In genomic region chr6:43943781-43944250, GRCh38 we compare ENCODE assay signal across 16 cellular contexts.
DNase-seq lines count a peak whose midpoint lies in the region; ATAC-seq and TF ChIP-seq lines count a peak whose summit lies in the region.
"Had no signal": no experiment of that assay in that cellular context is flagged by ENCODE, and none has a peak within 500 bp of the region (broad histone marks: within the 10 kb centered on the region; RNA-seq: fewer than 3 reads in every experiment).

No MANE protein-coding gene starts in this region.

- H3K23ac ChIP-seq in mesendoderm (ENCODE audit: low read length) = no peak overlapping the region

- intact Hi-C loops in testis (cut with DNase I; ENCODE audit: low total_unique reads) = no loop called here

- no peak overlapping the region for H3K9ac ChIP-seq in mesendoderm (ENCODE audit: low read length)

- TF ChIP-seq CTCF in testis (IDR thresholded peaks at IDR 0.05) = no peak

- no peak overlapping the region for H4K8ac ChIP-seq in mesendoderm (ENCODE audit: low read depth, low read length)

- no peak for ATAC-seq in left lobe of liver
- ATAC-seq: Right ventricle myocardium inferior had no signal

- no peaks in the 10 kb centered on the region for H3K79me1 ChIP-seq in mesendoderm (ENCODE audit: low read length)

- 93 to 98% methylated on average over 5 to 6 of the region's 6 CpGs for WGBS in testis, 2 donors
- no CpG with 5 or more reads among the region's 6 CpGs for WGBS in mesendoderm (ENCODE audit: extremely low coverage, insufficient coverage, low lambda C conversion rate)

- no peak overlapping the region for H3K27ac ChIP-seq in SJCRH30
- no peak overlapping the region for H3K27ac ChIP-seq in testis
- no peak overlapping the region for H3K27ac ChIP-seq in mesendoderm (ENCODE audit: low read depth, low read length)
- H3K27ac ChIP-seq: C4-2B, cardiac muscle cell, psoas muscle, thoracic aorta had no signal

- no peak overlapping the region for H2BK120ac ChIP-seq in mesendoderm (ENCODE audit: low read depth, low read length)

- no peak for TF ChIP-seq POLR2A in testis (IDR thresholded peaks at IDR 0.05)

- no peak overlapping the region for H3K4me3 ChIP-seq in SJCRH30
- H3K4me3 ChIP-seq in testis = no peak overlapping the region
- no peak overlapping the region for H3K4me3 ChIP-seq in mesendoderm (ENCODE audit: low read length)
- H3K4me3 ChIP-seq: cardiac muscle cell, psoas muscle, thoracic aorta had no signal

- H3K4me1 ChIP-seq in SJCRH30 = peaks cover 25% of the 10 kb centered on the region
- H3K4me1 ChIP-seq in testis = no peaks in the 10 kb centered on the region
- no peaks in the 10 kb centered on the region for H3K4me1 ChIP-seq in mesendoderm (ENCODE audit: control insufficient read depth, low read depth, low read length)
- H3K4me1 ChIP-seq: psoas muscle had no signal

- peak; percentile 33 for DNase-seq in NCI-H2196 (lab: John Stamatoyannopoulos, UW; ENCODE audit: unreplicated experiment)
- DNase-seq in NCI-H2196 treated with DMSO at 0.1 percent for 48 hours (lab: John Stamatoyannopoulos, UW; ENCODE audit: unreplicated experiment) = no peak
- peak; percentile 45 to 52 for DNase-seq in SJCRH30
- DNase-seq in left lobe of liver (ENCODE audit: low spot score) = peak; percentile 15
- peak; percentile 8 for DNase-seq in testis
- no peak for DNase-seq in NCI-H1105 treated with DMSO at 0.1 percent for 48 hours (lab: John Stamatoyannopoulos, UW)
- no peak for DNase-seq in COR-L47 (lab: John Stamatoyannopoulos, UW)
- DNase-seq in mesendoderm = no peak
- DNase-seq: activated B cell treated with CpG ODN at 0.5 μM for 24 hours, NCI-H2081, NCI-H524, psoas muscle had no signal

- H3K56ac ChIP-seq in mesendoderm (ENCODE audit: low read length) = no peak overlapping the region

- H3K27me3 ChIP-seq in SJCRH30 (no peaks in the 10 kb centered on the region), testis (no peaks in the 10 kb centered on the region), mesendoderm (ENCODE audit: insufficient read depth, low read length, poor library complexity) (no peaks in the 10 kb centered on the region)
- H3K27me3 ChIP-seq: cardiac muscle cell had no signal

- no peaks in the 10 kb centered on the region for H3K79me2 ChIP-seq in mesendoderm (ENCODE audit: control insufficient read depth, insufficient read depth, low read length)

- no peak overlapping the region for H3K18ac ChIP-seq in mesendoderm (ENCODE audit: low read length)

- H2AK5ac ChIP-seq in mesendoderm (ENCODE audit: low read length) = no peak overlapping the region

- H2BK15ac ChIP-seq in mesendoderm (replicated peaks; ENCODE audit: low read depth) = no peak overlapping the region

- no peak overlapping the region for H3K4ac ChIP-seq in mesendoderm (ENCODE audit: low read depth, low read length)

- no peak overlapping the region for H4K5ac ChIP-seq in mesendoderm (ENCODE audit: low read length)

- H3K36me3 ChIP-seq in SJCRH30 (no peaks in the 10 kb centered on the region), testis (ENCODE audit: low read depth, missing control alignments) (no peaks in the 10 kb centered on the region), mesendoderm (ENCODE audit: control insufficient read depth, insufficient read depth, low read length) (no peaks in the 10 kb centered on the region)
- H3K36me3 ChIP-seq: cardiac muscle cell, thoracic aorta had no signal

- H3K4me2 ChIP-seq in mesendoderm (ENCODE audit: low read length) = no peak overlapping the region

- H3K9me3 ChIP-seq in SJCRH30 (replicated peaks) (peaks cover 14% of the 10 kb centered on the region), testis (no peaks in the 10 kb centered on the region)
- H3K9me3 ChIP-seq: psoas muscle had no signal

- no peak overlapping the region for H2BK5ac ChIP-seq in mesendoderm (ENCODE audit: low read length)

Comparison
In these comparisons a context has a peak if more than half of its experiments do, and no peak if none do; other contexts are left out.
1. DNase-seq: peak in NCI-H2196 (single experiment), SJCRH30 (2 of 2), left lobe of liver (single experiment) and testis (single experiment); none in NCI-H2196 treated with DMSO at 0.1 percent for 48 hours (single experiment), NCI-H1105 treated with DMSO at 0.1 percent for 48 hours (single experiment), COR-L47 (single experiment) and mesendoderm (single experiment).